20 cellular contexts compared by ENCODE assay signal in the genomic region with DNA sequence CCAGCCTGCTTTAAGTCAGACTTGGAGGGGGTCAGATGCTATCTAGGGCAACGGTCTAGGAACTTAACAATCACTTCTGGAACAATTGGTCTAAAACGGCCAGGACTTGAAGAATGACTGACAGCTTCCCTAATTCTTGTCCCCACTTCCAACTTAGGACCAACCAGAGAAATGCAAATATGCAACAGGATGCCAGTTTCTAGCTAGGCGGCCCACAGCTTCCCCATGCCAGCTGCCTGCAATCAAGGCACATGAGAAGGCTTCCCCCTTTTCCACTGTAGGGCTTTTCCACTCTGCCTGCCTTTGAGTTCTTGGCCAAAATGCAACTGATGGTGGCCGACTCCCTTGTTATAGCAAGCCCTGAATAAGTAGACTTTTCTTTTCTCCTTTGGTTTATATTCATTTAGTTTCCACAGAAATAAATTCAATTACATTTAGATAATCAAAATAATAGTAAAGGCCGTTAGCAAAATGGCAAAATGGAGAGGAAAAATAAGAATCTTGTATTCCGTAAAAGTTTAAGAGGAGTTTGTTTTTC.
"Had no signal": no experiment of that assay in that cellular context is flagged by ENCODE, and none has a peak within 500 bp of the region (broad histone marks: within the 10 kb centered on the region; RNA-seq: fewer than 3 reads in every experiment).

No MANE protein-coding gene starts in this region.

- H3K36me3 ChIP-seq: heart right ventricle, spleen, tibial artery had no signal

- H3K27me3 Mint-ChIP-seq: naive thymus-derived CD4-positive, alpha-beta T cell; stimulated activated memory B cell treated with anti-CD40 and anti-IgM and Interleukin-4, amounts not matched to agents 10 μg/mL and 1 μg/mL and 100 μg/mL, for 72 hours; stimulated activated naive CD8-positive, alpha-beta T cell treated with anti-CD3 and anti-CD28 coated beads, Interleukin-15, Interleukin-2, amounts not matched to agents 100 ng/mL and 50 ng/mL, for 24 hours had no signal

- H3K27ac ChIP-seq: dorsolateral prefrontal cortex, heart right ventricle, psoas muscle, spleen, tibial artery had no signal

- H3K27me3 ChIP-seq: dorsolateral prefrontal cortex, heart right ventricle, spleen, tibial artery had no signal

- H3K4me1 ChIP-seq: tibial artery had no signal

- ATAC-seq: heart right ventricle; left lobe of liver; naive thymus-derived CD4-positive, alpha-beta T cell; psoas muscle; sciatic nerve; stimulated activated memory B cell treated with anti-CD40 and anti-IgM and Interleukin-4, amounts not matched to agents 10 μg/mL and 1 μg/mL and 100 μg/mL, for 72 hours had no signal

- DNase-seq: cortex of kidney; dorsolateral prefrontal cortex; effector CD8-positive, alpha-beta T cell; foreskin melanocyte; heart right ventricle; hypothalamus; islet precursor cell; mesendoderm; naive thymus-derived CD4-positive, alpha-beta T cell; nephron progenitor cell; psoas muscle; spleen; stimulated activated CD4-positive, alpha-beta T cell treated with anti-CD3 and anti-CD28 coated beads, Interleukin-15, amount 100 ng/mL, for 24 hours; stimulated activated CD4-positive, alpha-beta T cell treated with anti-CD3 and anti-CD28 coated beads, Interleukin-1b, Interleukin-23, amount 100 ng/mL, for 48 hours; stimulated activated CD4-positive, alpha-beta T cell treated with anti-CD3 and anti-CD28 coated beads, Interleukin-4, amount 100 ng/mL, for 24 hours; tibial artery had no signal

- H3K4me1 Mint-ChIP-seq: nephron progenitor cell had no signal

- H3K4me3 ChIP-seq: dorsolateral prefrontal cortex, heart right ventricle, psoas muscle, spleen, tibial artery had no signal

- H3K27ac Mint-ChIP-seq: naive thymus-derived CD4-positive, alpha-beta T cell; stimulated activated memory B cell treated with anti-CD40 and anti-IgM and Interleukin-4, amounts not matched to agents 10 μg/mL and 1 μg/mL and 100 μg/mL, for 72 hours; stimulated activated naive CD8-positive, alpha-beta T cell treated with anti-CD3 and anti-CD28 coated beads, Interleukin-15, Interleukin-2, amounts not matched to agents 100 ng/mL and 50 ng/mL, for 24 hours had no signal

- H3K4me3 Mint-ChIP-seq: naive thymus-derived CD4-positive, alpha-beta T cell; nephron progenitor cell; stimulated activated memory B cell treated with anti-CD40 and anti-IgM and Interleukin-4, amounts not matched to agents 10 μg/mL and 1 μg/mL and 100 μg/mL, for 72 hours; stimulated activated naive CD8-positive, alpha-beta T cell treated with anti-CD3 and anti-CD28 coated beads, Interleukin-15, Interleukin-2, amounts not matched to agents 100 ng/mL and 50 ng/mL, for 24 hours had no signal

- H3K9me3 Mint-ChIP-seq: nephron progenitor cell; stimulated activated memory B cell treated with anti-CD40 and anti-IgM and Interleukin-4, amounts not matched to agents 10 μg/mL and 1 μg/mL and 100 μg/mL, for 72 hours; stimulated activated naive CD8-positive, alpha-beta T cell treated with anti-CD3 and anti-CD28 coated beads, Interleukin-15, Interleukin-2, amounts not matched to agents 100 ng/mL and 50 ng/mL, for 24 hours had no signal

- H3K9me3 ChIP-seq: psoas muscle, tibial artery had no signal
